1 cellular context compared by ENCODE assay signal in the genomic region with DNA sequence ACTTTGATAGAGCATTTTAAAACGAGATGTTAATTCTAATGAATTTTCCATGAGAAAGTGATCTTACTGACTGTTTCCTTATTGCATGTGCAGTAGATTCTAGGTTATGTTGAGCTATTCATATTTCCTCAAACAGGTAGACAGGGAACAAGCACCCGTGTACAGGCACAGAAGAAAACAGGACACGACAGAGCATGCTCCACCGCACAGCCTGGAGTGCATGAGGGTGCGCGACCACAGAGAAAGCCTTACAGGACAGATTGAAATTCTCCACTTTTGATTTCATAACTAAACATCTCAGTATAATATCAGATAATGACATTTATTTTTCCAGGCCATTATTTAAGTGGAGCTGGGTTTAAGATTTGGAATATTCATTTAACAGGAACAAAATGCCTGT. TPM values are rescaled to one million over a fixed set of nuclear protein-coding genes. Genes with fewer than 3 reads are reported as not detected.
"Had no signal": no experiment of that assay in that cellular context is flagged by ENCODE, and none has a peak within 500 bp of the region (broad histone marks: within the 10 kb centered on the region; RNA-seq: fewer than 3 reads in every experiment).

No MANE protein-coding gene starts in this region.

RNA-seq across cellular contexts. Expression of gene TRIM77, which starts 41.9 kb away (rescaled TPM):
- polyA plus RNA-seq: SK-N-SH had no signal
